16 cellular contexts compared by ENCODE assay signal in genomic region chr2:97739893-97740245, GRCh38. TPM values are rescaled to one million over a fixed set of nuclear protein-coding genes. Genes with fewer than 3 reads are reported as not detected.
DNase-seq lines count a peak whose midpoint lies in the region; ATAC-seq, FAIRE-seq and TF ChIP-seq lines count a peak whose summit lies in the region.
"Had no signal": no experiment of that assay in that cellular context is flagged by ENCODE, and none has a peak within 500 bp of the region (broad histone marks: within the 10 kb centered on the region; RNA-seq: fewer than 3 reads in every experiment).

No MANE protein-coding gene starts in this region.

- no peak for ATAC-seq in CD4-positive, alpha-beta T cell (ENCODE audit: poor library complexity)
- no peak for ATAC-seq in RWPE2 (ENCODE audit: low read depth)

- peaks cover 67% of the 10 kb centered on the region for H3K36me3 Mint-ChIP-seq in CD4-positive, alpha-beta T cell (ENCODE audit: low read depth)

- H3K9me3 ChIP-seq in CD4-positive, alpha-beta T cell (ENCODE audit: control insufficient read depth, low read length), result no peaks in the 10 kb centered on the region
- no peaks in the 10 kb centered on the region for H3K9me3 ChIP-seq in RWPE2 (ENCODE audit: severe bottlenecking)
- no peaks in the 10 kb centered on the region for H3K9me3 ChIP-seq in osteoblast (ENCODE audit: low read depth, low read length)
- no peaks in the 10 kb centered on the region for H3K9me3 ChIP-seq in PC-9 (ENCODE audit: insufficient read depth, low read depth)
- H3K9me3 ChIP-seq in kidney (ENCODE audit: control insufficient read depth in 1 of 2, low read length in 2 of 2), result no peaks in the 10 kb centered on the region
- H3K9me3 ChIP-seq: BE2C, Caco-2 had no signal

- no peaks in the 10 kb centered on the region for H3K9me2 ChIP-seq in PC-9 (ENCODE audit: insufficient read depth)

- H3K36me3 ChIP-seq in RWPE2 (ENCODE audit: low read depth) (no peaks in the 10 kb centered on the region), osteoblast (ENCODE audit: insufficient read depth, low read length) (no peaks in the 10 kb centered on the region), PC-9 (ENCODE audit: low read depth) (no peaks in the 10 kb centered on the region), kidney (ENCODE audit: control insufficient read depth in 1 of 2, insufficient read depth in 2 of 2, low read length in 2 of 2) (no peaks in the 10 kb centered on the region)
- H3K36me3 ChIP-seq: BE2C had no signal

- intact Hi-C loops in CD4-positive, alpha-beta T cell (cut with DNase I, micrococcal nuclease), result no loop called here
- intact Hi-C loops in PC-9 (cut with micrococcal nuclease; ENCODE audit: unreplicated experiment) (no loop called here), kidney (cut with DNase I) (no loop called here)

- no peak overlapping the region for H3K4me3 Mint-ChIP-seq in CD4-positive, alpha-beta T cell

- no peaks in the 10 kb centered on the region for H3K9me3 Mint-ChIP-seq in CD4-positive, alpha-beta T cell
- H3K9me3 Mint-ChIP-seq: CD4-positive, CD25-positive, alpha-beta regulatory T cell had no signal

- no peak for FAIRE-seq in kidney (lab: Jason Lieb, UNC)
- FAIRE-seq: A204.1 had no signal

- no peaks in the 10 kb centered on the region for H3K27me3 ChIP-seq in CD4-positive, alpha-beta T cell (ENCODE audit: control insufficient read depth, insufficient read depth, low read length)
- H3K27me3 ChIP-seq in RWPE2 (ENCODE audit: insufficient read depth, poor library complexity, severe bottlenecking) (no peaks in the 10 kb centered on the region), osteoblast (ENCODE audit: insufficient read depth, low read length) (no peaks in the 10 kb centered on the region), PC-9 (ENCODE audit: insufficient read depth, low read depth) (peaks cover 18% of the 10 kb centered on the region)
- H3K27me3 ChIP-seq: BE2C had no signal

- H2AFZ ChIP-seq in osteoblast (ENCODE audit: low read length) (no peak overlapping the region), PC-9 (no peak overlapping the region)

- POLR2A ChIA-PET in CD4-positive, alpha-beta T cell (lab: Charles Lee), result interaction anchor here (1.6 to 4.9 kb wide), 3 partner anchors 19 to 26 kb away, joined by 3 to 42 read pairs (median 20); partner anchors contain the start of gene ZAP70
- POLR2A ChIA-PET in PC-9 (lab: Charles Lee; ENCODE audit: unreplicated experiment), result no interaction called here

- H3K27ac Mint-ChIP-seq in CD4-positive, alpha-beta T cell, result peak overlapping the region; percentile 79

- H3K27me3 Mint-ChIP-seq in CD4-positive, alpha-beta T cell, result no peaks in the 10 kb centered on the region
- H3K27me3 Mint-ChIP-seq: CD4-positive, CD25-positive, alpha-beta regulatory T cell had no signal

- DNase-seq in NCI-H2171 treated with DMSO at 0.1 percent for 48 hours (lab: John Stamatoyannopoulos, UW), result peak; percentile 19
- DNase-seq in NCI-H2171 (lab: John Stamatoyannopoulos, UW), result no peak
- DNase-seq in CD4-positive, alpha-beta T cell, result peak in 1 of 10 experiments; percentile 29
- DNase-seq in RWPE2 (ENCODE audit: low spot score), result peak; percentile 42
- peak; percentile 80 for DNase-seq in osteoblast (ENCODE audit: insufficient read length, low spot score, missing footprints)
- DNase-seq in PC-9, result no peak
- no peak for DNase-seq in kidney
- DNase-seq in NCI-H226, result no peak
- DNase-seq: NK-92 treated with Interleukin-12 subunit alpha and Interleukin-12 subunit beta, amount 100 ng/mL, for 24 hours; SIG-M5 had no signal

- no peaks in the 10 kb centered on the region for H3K79me2 ChIP-seq in osteoblast (ENCODE audit: insufficient read depth, low read length)
- no peaks in the 10 kb centered on the region for H3K79me2 ChIP-seq in PC-9 (ENCODE audit: low read depth)

- no peak overlapping the region for H3K9ac ChIP-seq in kidney (ENCODE audit: low read length in 2 of 2)

- no peak for TF ChIP-seq CTCF in CD4-positive, alpha-beta T cell (IDR thresholded peaks at IDR 0.05)
- TF ChIP-seq CTCF in RWPE2 (IDR thresholded peaks at IDR 0.05; ENCODE audit: poor library complexity, severe bottlenecking) (no peak), osteoblast (IDR thresholded peaks at IDR 0.05; ENCODE audit: extremely low read depth, low read depth, low read length) (no peak), PC-9 (conservative IDR thresholded peaks at IDR 0.05) (no peak), kidney (IDR thresholded peaks at IDR 0.05; ENCODE audit: borderline replicate concordance, extremely low read depth, insufficient read depth) (no peak)

- H4K20me1 ChIP-seq in osteoblast (ENCODE audit: insufficient read depth, low read length) (no peaks in the 10 kb centered on the region), PC-9 (ENCODE audit: insufficient read depth) (no peaks in the 10 kb centered on the region)

- CTCF ChIA-PET in CD4-positive, alpha-beta T cell (lab: Charles Lee), result interaction anchor here (1.1 to 1.9 kb wide), 5 partner anchors 13 to 40 kb away, joined by 5 to 11 read pairs (median 6); no protein-coding TSS in a partner anchor
- CTCF ChIA-PET in PC-9 (lab: Charles Lee), result interaction anchor here (0.6 kb wide), 1 partner anchor 30 kb away, joined by 3 read pairs; no protein-coding TSS in a partner anchor

- no TSS peak for BruUV-seq in PC-9 (replicated peaks; lab: Mats Ljungman, UMichigan)

- H3K4me2 ChIP-seq in osteoblast (ENCODE audit: insufficient read depth, low read length) (no peak overlapping the region), PC-9 (no peak overlapping the region)

- no peaks in the 10 kb centered on the region for H3F3A ChIP-seq in PC-9 (ENCODE audit: insufficient read depth, low read depth)

- no peak overlapping the region for H3K27ac ChIP-seq in CD4-positive, alpha-beta T cell (ENCODE audit: low read depth, low read length)
- H3K27ac ChIP-seq in RWPE2 (ENCODE audit: poor library complexity, severe bottlenecking), result no peak overlapping the region
- no peak overlapping the region for H3K27ac ChIP-seq in osteoblast (ENCODE audit: low read depth, low read length)
- H3K27ac ChIP-seq in PC-9, result no peak overlapping the region
- H3K27ac ChIP-seq in kidney (ENCODE audit: low read depth in 2 of 2, low read length in 2 of 2), result no peak overlapping the region

- peaks cover 59% of the 10 kb centered on the region for H3K4me1 Mint-ChIP-seq in CD4-positive, alpha-beta T cell (ENCODE audit: low read depth)

- no peak overlapping the region for H3K4me3 ChIP-seq in RWPE2 (ENCODE audit: severe bottlenecking)
- H3K4me3 ChIP-seq in osteoblast (ENCODE audit: insufficient read depth, low read length), result no peak overlapping the region
- no peak overlapping the region for H3K4me3 ChIP-seq in PC-9
- H3K4me3 ChIP-seq in kidney (ENCODE audit: low read length in 2 of 2), result no peak overlapping the region

- H3K4me1 ChIP-seq in RWPE2 (ENCODE audit: insufficient read depth, poor library complexity, severe bottlenecking) (peaks cover 17% of the 10 kb centered on the region), osteoblast (ENCODE audit: insufficient read depth, low read length) (no peaks in the 10 kb centered on the region), PC-9 (replicated peaks; ENCODE audit: insufficient read depth) (peaks cover 6% of the 10 kb centered on the region), kidney (ENCODE audit: control insufficient read depth in 1 of 2, insufficient read depth in 1 of 2, low read depth in 1 of 2, low read length in 2 of 2) (no peaks in the 10 kb centered on the region)
- H3K4me1 ChIP-seq: BE2C, Caco-2 had no signal

RNA-seq across cellular contexts. Expression of gene ZAP70, which starts 26.5 kb away (rescaled TPM):
- total RNA-seq in CD4-positive, alpha-beta T cell, result 100 to 1,000 TPM; 440 to 470 TPM
- under 0.01 TPM in 2 replicates for total RNA-seq in osteoblast
- not detected in 2 replicates for total RNA-seq in PC-9 (2021)
- total RNA-seq in kidney, result 15.0 TPM
- polyA plus RNA-seq in kidney (ENCODE audit: insufficient read depth, low read depth, low replicate concordance), result 0.37 TPM
- total RNA-seq: H4, NCI-H460 had no signal

Comparison
In these comparisons a context has a peak if more than half of its experiments do, and no peak if none do; other contexts are left out.
1. DNase-seq: peak in NCI-H2171 treated with DMSO at 0.1 percent for 48 hours (single experiment), RWPE2 (single experiment) and osteoblast (single experiment); none in NCI-H2171 (single experiment), PC-9 (0 of 2), kidney (single experiment) and NCI-H226 (single experiment).
2. RNA of gene ZAP70, which starts 26.5 kb away (total RNA-seq): 440 to 470 TPM in CD4-positive, alpha-beta T cell; 15.0 TPM in kidney (single experiment), not detected in PC-9 and under 0.01 TPM in osteoblast; every median in the first group is over 10 times any median in the second.